ENCODE assay signal across 9 cellular contexts in genomic region chr18:21914739-21915319, GRCh38.
A peak's percentile ranks its signal among the peaks of the same experiment; 100 is the strongest.
DNase-seq lines count a peak whose midpoint lies in the region; ATAC-seq, FAIRE-seq and TF ChIP-seq lines count a peak whose summit lies in the region.
"Had no signal": no experiment of that assay in that cellular context is flagged by ENCODE, and none has a peak within 500 bp of the region (broad histone marks: within the 10 kb centered on the region; RNA-seq: fewer than 3 reads in every experiment).

No MANE protein-coding gene starts in this region.

- H3K9me3 ChIP-seq in right lobe of liver, result no peaks in the 10 kb centered on the region

- DNase-seq in M059J (ENCODE audit: low read depth), result peak; percentile 55
- peak; percentile 77 for DNase-seq in astrocyte of the hippocampus (ENCODE audit: low read depth, low spot score)
- DNase-seq in right lobe of liver, result no peak
- DNase-seq in activated gamma-delta T cell (lab: John Stamatoyannopoulos, UW), result no peak
- no peak for DNase-seq in UCSD-AML1 (lab: John Stamatoyannopoulos, UW; ENCODE audit: unreplicated experiment)
- DNase-seq: activated B cell treated with CpG ODN at 0.5 μM for 24 hours had no signal

- WGBS in right lobe of liver (ENCODE audit: insufficient coverage, low coverage, low lambda C conversion rate, missing lambda C conversion rate), result 0% methylated on average over 1 of the region's 2 CpGs

- FAIRE-seq in G401.6 (lab: Jason Lieb, UNC), result peak; percentile 67

- no peaks in the 10 kb centered on the region for H3K36me3 ChIP-seq in right lobe of liver

- no peaks in the 10 kb centered on the region for H3K4me1 ChIP-seq in right lobe of liver

- no peak overlapping the region for H3K4me3 ChIP-seq in right lobe of liver

- intact Hi-C loops in right lobe of liver (cut with DNase I), result no loop called here

- TF ChIP-seq POLR2A in right lobe of liver (IDR thresholded peaks at IDR 0.05), result no peak

- H3K27me3 ChIP-seq in right lobe of liver, result no peaks in the 10 kb centered on the region

- no peak overlapping the region for H3K27ac ChIP-seq in right lobe of liver

- TF ChIP-seq CTCF in right lobe of liver (IDR thresholded peaks at IDR 0.05), result peak; percentile 53 to 64 (median 60)

- ATAC-seq in right lobe of liver, result peak; percentile 73 to 85 (median 80)
- ATAC-seq in GM21447 (IDR thresholded peaks at IDR 0.05; ENCODE audit: unreplicated experiment), result no peak
- ATAC-seq in GM21825 (IDR thresholded peaks at IDR 0.05; ENCODE audit: unreplicated experiment), result no peak

Comparison
In these comparisons a context has a peak if more than half of its experiments do, and no peak if none do; other contexts are left out.
1. DNase-seq: peak in M059J (single experiment) and astrocyte of the hippocampus (single experiment); none in right lobe of liver (0 of 3), activated gamma-delta T cell (single experiment) and UCSD-AML1 (single experiment).
2. ATAC-seq: peak in right lobe of liver (4 of 4); none in GM21447 (single experiment) and GM21825 (single experiment).